1 cellular context compared by ENCODE assay signal in the genomic region with DNA sequence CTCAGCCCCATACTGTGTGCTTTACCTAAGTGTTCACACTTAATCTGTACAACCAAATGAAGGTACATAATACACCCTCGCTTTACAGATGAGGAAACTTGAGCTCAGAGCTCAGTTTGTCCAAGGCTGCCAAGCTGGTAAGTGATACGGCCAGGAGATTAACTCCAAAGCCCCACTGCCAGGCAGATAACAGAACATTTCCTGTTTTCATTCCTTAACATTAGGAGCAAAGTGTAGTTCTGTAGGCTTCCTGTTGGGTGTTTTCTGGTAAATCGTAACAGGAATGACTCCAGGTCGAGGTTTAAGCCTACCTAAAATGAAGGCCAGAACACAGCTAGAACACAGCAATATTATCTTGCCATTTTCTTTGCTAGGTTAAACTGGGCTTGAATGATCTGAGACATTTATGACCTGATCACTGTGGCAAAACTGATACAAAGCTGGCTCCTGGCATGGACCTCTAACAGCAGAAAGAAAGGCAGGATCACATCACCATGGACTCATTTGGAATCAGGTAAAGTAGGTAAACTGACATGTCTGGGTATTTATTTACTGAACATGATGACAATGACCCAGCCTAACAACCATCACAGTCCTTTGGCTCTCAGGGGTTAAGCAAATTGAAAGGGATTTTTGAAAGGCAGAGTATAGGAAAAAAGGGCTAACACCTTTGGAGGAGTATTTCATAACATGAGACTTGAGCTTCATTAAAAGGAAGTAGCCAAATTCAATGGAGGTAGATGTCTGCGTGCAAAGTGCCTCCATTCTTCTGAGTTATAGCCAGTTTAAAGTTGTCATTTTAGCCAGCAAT.
TF ChIP-seq lines count a peak whose summit lies in the region.

No MANE protein-coding gene starts in this region.

TF ChIP-seq in IMR-90, 13 proteins besides CTCF, POLR2A, EP300 and RAD21:
- TF ChIP-seq RFX5 (IDR thresholded peaks at IDR 0.05; ENCODE audit: low read depth, low read length), result no peak
- TF ChIP-seq MXI1 (IDR thresholded peaks at IDR 0.05; ENCODE audit: borderline replicate concordance, low read depth, low read length), result no peak
- no peak for TF ChIP-seq FOS (IDR thresholded peaks at IDR 0.05; ENCODE audit: low read depth, low read length)
- no peak for TF ChIP-seq BHLHE40 (IDR thresholded peaks at IDR 0.05; ENCODE audit: low read depth, low read length)
- TF ChIP-seq CEBPB (IDR thresholded peaks at IDR 0.05; ENCODE audit: low read depth, low read length), result no peak
- no peak for TF ChIP-seq RCOR1 (IDR thresholded peaks at IDR 0.05; ENCODE audit: insufficient replicate concordance, low read length)
- TF ChIP-seq, protein P1, sequence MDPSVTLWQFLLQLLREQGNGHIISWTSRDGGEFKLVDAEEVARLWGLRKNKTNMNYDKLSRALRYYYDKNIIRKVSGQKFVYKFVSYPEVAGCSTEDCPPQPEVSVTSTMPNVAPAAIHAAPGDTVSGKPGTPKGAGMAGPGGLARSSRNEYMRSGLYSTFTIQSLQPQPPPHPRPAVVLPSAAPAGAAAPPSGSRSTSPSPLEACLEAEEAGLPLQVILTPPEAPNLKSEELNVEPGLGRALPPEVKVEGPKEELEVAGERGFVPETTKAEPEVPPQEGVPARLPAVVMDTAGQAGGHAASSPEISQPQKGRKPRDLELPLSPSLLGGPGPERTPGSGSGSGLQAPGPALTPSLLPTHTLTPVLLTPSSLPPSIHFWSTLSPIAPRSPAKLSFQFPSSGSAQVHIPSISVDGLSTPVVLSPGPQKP (IDR thresholded peaks at IDR 0.05; ENCODE audit: borderline replicate concordance, low read depth, low read length), result no peak
- TF ChIP-seq, protein P2, sequence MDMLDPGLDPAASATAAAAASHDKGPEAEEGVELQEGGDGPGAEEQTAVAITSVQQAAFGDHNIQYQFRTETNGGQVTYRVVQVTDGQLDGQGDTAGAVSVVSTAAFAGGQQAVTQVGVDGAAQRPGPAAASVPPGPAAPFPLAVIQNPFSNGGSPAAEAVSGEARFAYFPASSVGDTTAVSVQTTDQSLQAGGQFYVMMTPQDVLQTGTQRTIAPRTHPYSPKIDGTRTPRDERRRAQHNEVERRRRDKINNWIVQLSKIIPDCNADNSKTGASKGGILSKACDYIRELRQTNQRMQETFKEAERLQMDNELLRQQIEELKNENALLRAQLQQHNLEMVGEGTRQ (IDR thresholded peaks at IDR 0.05; ENCODE audit: low read depth, low read length), result no peak
- TF ChIP-seq SMC3 (IDR thresholded peaks at IDR 0.05; ENCODE audit: low read depth, low read length), result no peak
- TF ChIP-seq CHD1 (IDR thresholded peaks at IDR 0.05; ENCODE audit: low read depth, low read length), result no peak
- TF ChIP-seq NFE2L2 (IDR thresholded peaks at IDR 0.05; ENCODE audit: low read depth, low read length), result no peak
- TF ChIP-seq MAZ (IDR thresholded peaks at IDR 0.05; ENCODE audit: borderline replicate concordance, low read depth, low read length), result no peak
- TF ChIP-seq MAFK (IDR thresholded peaks at IDR 0.05; ENCODE audit: low read depth, low read length), result no peak
TF ChIP-seq in IMR-90: peak in this region for 0.
